Comparison of ENCODE assay signal across 2 cellular contexts in the genomic region with DNA sequence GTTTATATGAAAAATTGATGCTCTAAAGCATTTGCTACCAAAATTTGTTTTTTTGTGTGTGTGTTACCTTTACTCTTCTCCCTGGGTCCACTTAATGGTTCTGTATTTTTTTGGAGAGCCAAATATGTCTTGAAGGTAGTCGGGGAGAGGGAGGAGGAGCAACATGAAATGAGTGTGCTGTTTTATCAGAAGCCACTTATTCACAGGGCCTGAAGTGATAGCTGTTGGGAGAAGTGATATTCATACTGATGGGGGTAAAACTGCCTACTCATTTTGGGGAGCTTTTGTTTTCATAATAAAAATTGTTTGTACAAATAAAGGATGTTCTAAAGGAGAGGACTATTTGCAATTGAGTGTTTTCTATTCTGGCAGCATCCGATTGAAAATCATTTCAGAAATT.
TF ChIP-seq lines count a peak whose summit lies in the region.

No MANE protein-coding gene starts in this region.

TF ChIP-seq in HCT116, 20 proteins besides CTCF, POLR2A, EP300 and RAD21:
- TF ChIP-seq CBX3 (IDR thresholded peaks at IDR 0.05; ENCODE audit: low read depth) = no peak
- TF ChIP-seq SIN3A (IDR thresholded peaks at IDR 0.05; ENCODE audit: low read depth) = no peak
- TF ChIP-seq, protein P1, sequence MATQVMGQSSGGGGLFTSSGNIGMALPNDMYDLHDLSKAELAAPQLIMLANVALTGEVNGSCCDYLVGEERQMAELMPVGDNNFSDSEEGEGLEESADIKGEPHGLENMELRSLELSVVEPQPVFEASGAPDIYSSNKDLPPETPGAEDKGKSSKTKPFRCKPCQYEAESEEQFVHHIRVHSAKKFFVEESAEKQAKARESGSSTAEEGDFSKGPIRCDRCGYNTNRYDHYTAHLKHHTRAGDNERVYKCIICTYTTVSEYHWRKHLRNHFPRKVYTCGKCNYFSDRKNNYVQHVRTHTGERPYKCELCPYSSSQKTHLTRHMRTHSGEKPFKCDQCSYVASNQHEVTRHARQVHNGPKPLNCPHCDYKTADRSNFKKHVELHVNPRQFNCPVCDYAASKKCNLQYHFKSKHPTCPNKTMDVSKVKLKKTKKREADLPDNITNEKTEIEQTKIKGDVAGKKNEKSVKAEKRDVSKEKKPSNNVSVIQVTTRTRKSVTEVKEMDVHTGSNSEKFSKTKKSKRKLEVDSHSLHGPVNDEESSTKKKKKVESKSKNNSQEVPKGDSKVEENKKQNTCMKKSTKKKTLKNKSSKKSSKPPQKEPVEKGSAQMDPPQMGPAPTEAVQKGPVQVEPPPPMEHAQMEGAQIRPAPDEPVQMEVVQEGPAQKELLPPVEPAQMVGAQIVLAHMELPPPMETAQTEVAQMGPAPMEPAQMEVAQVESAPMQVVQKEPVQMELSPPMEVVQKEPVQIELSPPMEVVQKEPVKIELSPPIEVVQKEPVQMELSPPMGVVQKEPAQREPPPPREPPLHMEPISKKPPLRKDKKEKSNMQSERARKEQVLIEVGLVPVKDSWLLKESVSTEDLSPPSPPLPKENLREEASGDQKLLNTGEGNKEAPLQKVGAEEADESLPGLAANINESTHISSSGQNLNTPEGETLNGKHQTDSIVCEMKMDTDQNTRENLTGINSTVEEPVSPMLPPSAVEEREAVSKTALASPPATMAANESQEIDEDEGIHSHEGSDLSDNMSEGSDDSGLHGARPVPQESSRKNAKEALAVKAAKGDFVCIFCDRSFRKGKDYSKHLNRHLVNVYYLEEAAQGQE (IDR thresholded peaks at IDR 0.05; ENCODE audit: low read depth) = no peak
- TF ChIP-seq EZH2 (IDR thresholded peaks at IDR 0.05) = no peak
- TF ChIP-seq ZFX (IDR thresholded peaks at IDR 0.05) = no peak
- TF ChIP-seq YY1 (IDR thresholded peaks at IDR 0.05; ENCODE audit: extremely low read depth, insufficient replicate concordance, low read depth, low read length) = no peak
- TF ChIP-seq EZH2phosphoT487 (IDR thresholded peaks at IDR 0.05; ENCODE audit: borderline replicate concordance) = no peak
- no peak for TF ChIP-seq CEBPB (IDR thresholded peaks at IDR 0.05; ENCODE audit: low read depth)
- TF ChIP-seq POLR2AphosphoS5 (IDR thresholded peaks at IDR 0.05; ENCODE audit: low read depth, low read length) = no peak
- no peak for TF ChIP-seq FOSL1 (IDR thresholded peaks at IDR 0.05; ENCODE audit: low read depth)
- no peak for TF ChIP-seq SRF (IDR thresholded peaks at IDR 0.05; ENCODE audit: low read depth)
- TF ChIP-seq ZNF274 (IDR thresholded peaks at IDR 0.05; ENCODE audit: low read depth, low read length) = no peak
- no peak for TF ChIP-seq ZBTB33 (IDR thresholded peaks at IDR 0.05; ENCODE audit: extremely low read depth, insufficient replicate concordance, low read length)
- TF ChIP-seq ELF1 (IDR thresholded peaks at IDR 0.05; ENCODE audit: borderline replicate concordance, low read depth) = no peak
- TF ChIP-seq SP1 (IDR thresholded peaks at IDR 0.05; ENCODE audit: low read depth) = no peak
- TF ChIP-seq ATF3 (IDR thresholded peaks at IDR 0.05) = no peak
- TF ChIP-seq JUND (IDR thresholded peaks at IDR 0.05) = no peak
- no peak for TF ChIP-seq TCF7L2 (IDR thresholded peaks at IDR 0.05; ENCODE audit: borderline replicate concordance, extremely low read depth, insufficient read depth, insufficient read length)

TF ChIP-seq in K562, 482 proteins besides CTCF, POLR2A, EP300 and RAD21:
- TF ChIP-seq ID3 (CRISPR knock-in tag; IDR thresholded peaks at IDR 0.05) (no peak), ID3 (tag; IDR thresholded peaks at IDR 0.05) (no peak), TAL1 (IDR thresholded peaks at IDR 0.05) (0 out of 2 replicates have a peak, but pooled peaks have one; percentile 38), NR2C1 (IDR thresholded peaks at IDR 0.05) (no peak), NR2C1 (tag; IDR thresholded peaks at IDR 0.05) (no peak), ZNF280A (IDR thresholded peaks at IDR 0.05; ENCODE audit: low read depth, partially characterized antibody) (no peak), SMARCE1 (IDR thresholded peaks at IDR 0.05) (peak; percentile 40; the same call in 1 of the 2 replicates), JUND (IDR thresholded peaks at IDR 0.05; ENCODE audit: borderline replicate concordance, low read depth, low read length) (0 out of 2 replicates have a peak, but pooled peaks have one; percentile 7), JUND (tag; IDR thresholded peaks at IDR 0.05; ENCODE audit: borderline replicate concordance, low read depth, low read length) (no peak; the same call in 2 of the 3 replicates), CBX5 (IDR thresholded peaks at IDR 0.05; ENCODE audit: borderline replicate concordance, low read depth) (no peak), TCF3 (CRISPR knock-in tag; IDR thresholded peaks at IDR 0.05) (peak; percentile 37; the same call in 1 of the 2 replicates), CSDE1 (IDR thresholded peaks at IDR 0.05) (no peak), THAP7 (CRISPR knock-in tag; IDR thresholded peaks at IDR 0.05) (no peak), MAFK (IDR thresholded peaks at IDR 0.05; ENCODE audit: low read length) (peak; percentile 45; the same call in 1 of the 2 replicates), DPF2 (IDR thresholded peaks at IDR 0.05) (peak; percentile 66), ZNF239 (CRISPR knock-in tag; IDR thresholded peaks at IDR 0.05) (no peak), ARID1B (IDR thresholded peaks at IDR 0.05) (peak; percentile 70), SIRT6 (IDR thresholded peaks at IDR 0.05; ENCODE audit: low read depth, low read length) (no peak), BHLHE40 (IDR thresholded peaks at IDR 0.05; ENCODE audit: low read length) (no peak), FIP1L1 (IDR thresholded peaks at IDR 0.05; ENCODE audit: low read depth, low read length, poor library complexity, severe bottlenecking) (no peak), KLF1 (tag; IDR thresholded peaks at IDR 0.05) (no peak), FOSL1 (tag; conservative IDR thresholded peaks at IDR 0.05) (0 out of 2 replicates have a peak, but pooled peaks have one; percentile 9), MAZ (CRISPR knock-in tag; conservative IDR thresholded peaks at IDR 0.05 in 1 of 2, IDR thresholded peaks at IDR 0.05 in 1 of 2) (no peak), C11orf30 (IDR thresholded peaks at IDR 0.05; ENCODE audit: low read depth) (peak; percentile 82), EP400 (IDR thresholded peaks at IDR 0.05) (0 out of 2 replicates have a peak, but pooled peaks have one; percentile 14), ZNF316 (IDR thresholded peaks at IDR 0.05) (peak; percentile 83), SOX6 (IDR thresholded peaks at IDR 0.05) (peak; percentile 33; the same call in 1 of the 2 replicates), BRD9 (IDR thresholded peaks at IDR 0.05; ENCODE audit: low read depth, partially characterized antibody) (no peak), MAFG (tag; conservative IDR thresholded peaks at IDR 0.05) (peak; percentile 73), SMARCC2 (IDR thresholded peaks at IDR 0.05; ENCODE audit: low read depth) (peak; percentile 28; the same call in 1 of the 2 replicates), BDP1 (IDR thresholded peaks at IDR 0.05; ENCODE audit: insufficient read depth, insufficient read length) (no peak), RBFOX2 (IDR thresholded peaks at IDR 0.05; ENCODE audit: low read depth, low read length) (no peak), CHCHD3 (CRISPR knock-in tag; IDR thresholded peaks at IDR 0.05) (no peak), CCNT2 (IDR thresholded peaks at IDR 0.05; ENCODE audit: borderline replicate concordance, extremely low read depth, insufficient read length, low read depth, low read length) (no peak), SRF (CRISPR knock-in tag; IDR thresholded peaks at IDR 0.05) (0 out of 4 replicates have a peak, but pooled peaks of 1 of the 2 experiments have one; percentile 49), ATF7 (IDR thresholded peaks at IDR 0.05) (no peak), NFRKB (IDR thresholded peaks at IDR 0.05; ENCODE audit: low read depth) (no peak), SRSF3 (IDR thresholded peaks at IDR 0.05; ENCODE audit: insufficient read depth, low read length) (no peak), ERF (CRISPR knock-in tag; IDR thresholded peaks at IDR 0.05) (no peak), MAFF (IDR thresholded peaks at IDR 0.05; ENCODE audit: low read length) (peak; percentile 47; the same call in 1 of the 2 replicates), ZFP1 (CRISPR knock-in tag; IDR thresholded peaks at IDR 0.05) (no peak), CBFA2T2 (conservative IDR thresholded peaks at IDR 0.05) (peak; percentile 17; the same call in 1 of the 2 replicates), ZKSCAN3 (CRISPR knock-in tag; IDR thresholded peaks at IDR 0.05) (no peak), CBFA2T3 (IDR thresholded peaks at IDR 0.05) (peak; percentile 68), SMARCA4 (IDR thresholded peaks at IDR 0.05) (peak; percentile 59; the same call in 1 of the 2 replicates), TEAD4 (IDR thresholded peaks at IDR 0.05; ENCODE audit: low read length) (peak; percentile 37; the same call in 1 of the 2 replicates), TEAD4 (CRISPR knock-in tag; IDR thresholded peaks at IDR 0.05; ENCODE audit: borderline replicate concordance) (no peak), SMARCB1 (IDR thresholded peaks at IDR 0.05; ENCODE audit: insufficient read length, low read depth) (no peak), ZNF23 (CRISPR knock-in tag; IDR thresholded peaks at IDR 0.05) (no peak), NCOR1 (IDR thresholded peaks at IDR 0.05) (peak; percentile 33; the same call in 1 of the 2 replicates), TBL1XR1 (IDR thresholded peaks at IDR 0.05; ENCODE audit: low read length in 2 of 2) (0 out of 4 replicates have a peak, but pooled peaks of 1 of the 2 experiments have one; percentile 24), NR4A1 (CRISPR knock-in tag; IDR thresholded peaks at IDR 0.05) (no peak), NR4A1 (tag; IDR thresholded peaks at IDR 0.05) (no peak), RCOR1 (IDR thresholded peaks at IDR 0.05; ENCODE audit: borderline replicate concordance in 1 of 2, low read depth in 2 of 2, low read length in 2 of 2) (peak in 1 of 2 experiments; percentile 66; a peak in 2 of 4 replicates), NFE2 (IDR thresholded peaks at IDR 0.05; ENCODE audit: low read depth) (peak; percentile 87)
- TF ChIP-seq, protein P2, sequence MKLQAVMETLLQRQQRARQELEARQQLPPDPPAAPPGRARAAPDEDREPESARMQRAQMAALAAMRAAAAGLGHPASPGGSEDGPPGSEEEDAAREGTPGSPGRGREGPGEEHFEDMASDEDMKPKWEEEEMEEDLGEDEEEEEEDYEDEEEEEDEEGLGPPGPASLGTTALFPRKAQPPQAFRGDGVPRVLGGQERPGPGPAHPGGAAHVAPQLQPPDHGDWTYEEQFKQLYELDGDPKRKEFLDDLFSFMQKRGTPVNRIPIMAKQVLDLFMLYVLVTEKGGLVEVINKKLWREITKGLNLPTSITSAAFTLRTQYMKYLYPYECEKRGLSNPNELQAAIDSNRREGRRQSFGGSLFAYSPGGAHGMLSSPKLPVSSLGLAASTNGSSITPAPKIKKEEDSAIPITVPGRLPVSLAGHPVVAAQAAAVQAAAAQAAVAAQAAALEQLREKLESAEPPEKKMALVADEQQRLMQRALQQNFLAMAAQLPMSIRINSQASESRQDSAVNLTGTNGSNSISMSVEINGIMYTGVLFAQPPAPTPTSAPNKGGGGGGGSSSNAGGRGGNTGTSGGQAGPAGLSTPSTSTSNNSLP (IDR thresholded peaks at IDR 0.05; ENCODE audit: borderline replicate concordance, low read depth, low read length) = peak; percentile 81
- TF ChIP-seq, protein P3, sequence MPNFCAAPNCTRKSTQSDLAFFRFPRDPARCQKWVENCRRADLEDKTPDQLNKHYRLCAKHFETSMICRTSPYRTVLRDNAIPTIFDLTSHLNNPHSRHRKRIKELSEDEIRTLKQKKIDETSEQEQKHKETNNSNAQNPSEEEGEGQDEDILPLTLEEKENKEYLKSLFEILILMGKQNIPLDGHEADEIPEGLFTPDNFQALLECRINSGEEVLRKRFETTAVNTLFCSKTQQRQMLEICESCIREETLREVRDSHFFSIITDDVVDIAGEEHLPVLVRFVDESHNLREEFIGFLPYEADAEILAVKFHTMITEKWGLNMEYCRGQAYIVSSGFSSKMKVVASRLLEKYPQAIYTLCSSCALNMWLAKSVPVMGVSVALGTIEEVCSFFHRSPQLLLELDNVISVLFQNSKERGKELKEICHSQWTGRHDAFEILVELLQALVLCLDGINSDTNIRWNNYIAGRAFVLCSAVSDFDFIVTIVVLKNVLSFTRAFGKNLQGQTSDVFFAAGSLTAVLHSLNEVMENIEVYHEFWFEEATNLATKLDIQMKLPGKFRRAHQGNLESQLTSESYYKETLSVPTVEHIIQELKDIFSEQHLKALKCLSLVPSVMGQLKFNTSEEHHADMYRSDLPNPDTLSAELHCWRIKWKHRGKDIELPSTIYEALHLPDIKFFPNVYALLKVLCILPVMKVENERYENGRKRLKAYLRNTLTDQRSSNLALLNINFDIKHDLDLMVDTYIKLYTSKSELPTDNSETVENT (CRISPR knock-in tag; IDR thresholded peaks at IDR 0.05) = no peak
